17 cellular contexts compared by ENCODE assay signal in the genomic region with DNA sequence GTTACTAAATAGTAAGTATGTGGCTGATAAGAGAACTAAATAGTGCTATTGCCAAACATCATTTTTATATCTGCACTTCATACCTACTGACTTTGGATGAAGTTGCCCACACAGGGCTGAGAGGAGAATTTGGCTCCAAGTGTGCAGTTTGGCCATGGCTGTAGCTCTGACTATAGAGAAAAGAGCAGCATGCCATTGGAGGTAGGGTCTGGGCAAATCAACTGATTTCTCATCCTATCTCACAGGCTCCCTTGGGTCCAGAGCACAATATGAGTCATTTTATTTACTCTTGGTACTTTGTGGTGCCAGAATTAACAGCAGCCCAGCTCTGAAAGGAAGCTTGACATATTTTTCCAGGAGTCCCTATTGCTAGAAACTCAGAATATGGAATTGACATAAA.
"Had no signal": no experiment of that assay in that cellular context is flagged by ENCODE, and none has a peak within 500 bp of the region (broad histone marks: within the 10 kb centered on the region; RNA-seq: fewer than 3 reads in every experiment).

No MANE protein-coding gene starts in this region.

- H3K27me3 ChIP-seq: cardiac muscle cell, neutrophil, right atrium auricular region, testis, upper lobe of right lung had no signal

- H3K36me3 ChIP-seq: cardiac muscle cell, neutrophil, right atrium auricular region, upper lobe of right lung had no signal

- H3K4me1 Mint-ChIP-seq: activated naive CD4-positive, alpha-beta T cell treated with anti-CD3 and anti-CD28 coated beads, Interleukin-2, amount 50 U/mL, for 24 hours; naive B cell had no signal

- H3K27ac ChIP-seq: cardiac muscle cell, coronary artery, epithelial cell of prostate, neutrophil, right atrium auricular region, testis, upper lobe of right lung had no signal

- DNase-seq: activated CD4-positive, alpha-beta T cell treated with anti-CD3 and anti-CD28 coated beads, Interleukin-2, amount 50 U/mL, for 1 hour; activated effector memory CD4-positive, alpha-beta T cell treated with Interleukin-2 at 50 U/mL for 16 hours; activated T-cell treated with anti-CD3 and anti-CD28 coated beads, Interleukin-2, amount 50 U/mL, for 1 hour; amniotic stem cell; effector CD4-positive, alpha-beta T cell; naive B cell; stimulated activated CD4-positive, alpha-beta T cell treated with anti-CD3 and anti-CD28 coated beads, Interleukin-12 subunit alpha, Interleukin-12 subunit beta, amount 100 ng/mL, for 4 hours; testis; upper lobe of right lung had no signal

- H3K4me1 ChIP-seq: right atrium auricular region, testis, upper lobe of right lung had no signal

- H3K27ac Mint-ChIP-seq: activated naive CD4-positive, alpha-beta T cell treated with anti-CD3 and anti-CD28 coated beads, Interleukin-2, amount 50 U/mL, for 24 hours; naive B cell; stimulated activated naive CD8-positive, alpha-beta T cell treated with anti-CD3 and anti-CD28 coated beads, Interleukin-15, Interleukin-2, amounts not matched to agents 100 ng/mL and 50 ng/mL, for 24 hours had no signal

- H3K27me3 Mint-ChIP-seq: activated naive CD4-positive, alpha-beta T cell treated with anti-CD3 and anti-CD28 coated beads, Interleukin-2, amount 50 U/mL, for 24 hours; naive B cell; stimulated activated naive CD8-positive, alpha-beta T cell treated with anti-CD3 and anti-CD28 coated beads, Interleukin-15, Interleukin-2, amounts not matched to agents 100 ng/mL and 50 ng/mL, for 24 hours had no signal

- H3K4me3 Mint-ChIP-seq: activated naive CD4-positive, alpha-beta T cell treated with anti-CD3 and anti-CD28 coated beads, Interleukin-2, amount 50 U/mL, for 24 hours; naive B cell; stimulated activated naive CD8-positive, alpha-beta T cell treated with anti-CD3 and anti-CD28 coated beads, Interleukin-15, Interleukin-2, amounts not matched to agents 100 ng/mL and 50 ng/mL, for 24 hours had no signal

- H3K9me3 ChIP-seq: right atrium auricular region, testis, upper lobe of right lung had no signal

- ATAC-seq: upper lobe of right lung had no signal

- H3K36me3 Mint-ChIP-seq: activated naive CD4-positive, alpha-beta T cell treated with anti-CD3 and anti-CD28 coated beads, Interleukin-2, amount 50 U/mL, for 24 hours; naive B cell had no signal

- H3K4me3 ChIP-seq: cardiac muscle cell, coronary artery, lung, right atrium auricular region, testis, upper lobe of right lung had no signal
